Comparison of ENCODE assay signal across 30 cellular contexts in the genomic region with DNA sequence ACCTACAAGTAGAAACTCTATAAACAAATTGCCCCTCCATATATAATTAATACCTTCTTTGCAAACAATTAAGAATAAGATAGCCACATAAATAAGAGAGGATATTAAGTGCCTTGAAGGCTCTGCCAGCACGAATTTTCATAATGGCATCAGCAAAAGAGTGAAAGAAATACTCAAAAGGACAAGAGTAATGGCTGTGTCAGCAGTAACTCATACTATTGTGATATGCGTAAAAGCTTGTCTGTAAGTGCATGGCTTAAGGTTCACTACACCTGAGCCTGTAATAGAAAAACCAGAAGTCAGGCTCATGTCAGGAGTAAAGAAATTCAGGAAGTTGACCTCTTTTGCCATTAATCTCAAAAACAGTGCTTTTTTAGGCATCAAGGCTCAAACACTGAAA.
"Had no signal": no experiment of that assay in that cellular context is flagged by ENCODE, and none has a peak within 500 bp of the region (broad histone marks: within the 10 kb centered on the region; RNA-seq: fewer than 3 reads in every experiment).

No MANE protein-coding gene starts in this region.

- H3K27ac Mint-ChIP-seq: dendritic cell treated with granulocyte-macrophage colony-stimulating factor and Interleukin-4, amounts not matched to agents 40 ng/mL and 50 ng/mL, for 4 days; effector memory CD8-positive, alpha-beta T cell; endodermal cell; immature natural killer cell; mesothelial cell of epicardium; naive B cell had no signal

- H3K4me3 ChIP-seq: colonic mucosa, esophagus squamous epithelium, gastrocnemius medialis, heart right ventricle, left lung, lower lobe of right lung, mucosa of descending colon had no signal

- H3K4me1 Mint-ChIP-seq: immature natural killer cell, naive B cell had no signal

- FAIRE-seq: endometrium, kidney had no signal

- H3K36me3 ChIP-seq: colonic mucosa, esophagus squamous epithelium, gastrocnemius medialis, heart right ventricle, left lung, lower lobe of right lung had no signal

- ATAC-seq: effector memory CD8-positive, alpha-beta T cell; esophagus mucosa; gastrocnemius medialis; heart right ventricle; left colon; left lung; left ventricle myocardium superior; lower lobe of right lung; mucosa of descending colon had no signal

- H3K9me3 Mint-ChIP-seq: dendritic cell treated with granulocyte-macrophage colony-stimulating factor and Interleukin-4, amounts not matched to agents 40 ng/mL and 50 ng/mL, for 4 days; endodermal cell; mesothelial cell of epicardium; naive B cell had no signal

- H3K36me3 Mint-ChIP-seq: immature natural killer cell, mesothelial cell of epicardium, naive B cell had no signal

- H3K4me3 Mint-ChIP-seq: dendritic cell treated with granulocyte-macrophage colony-stimulating factor and Interleukin-4, amounts not matched to agents 40 ng/mL and 50 ng/mL, for 4 days; effector memory CD8-positive, alpha-beta T cell; endodermal cell; immature natural killer cell; mesothelial cell of epicardium; naive B cell had no signal

- H3K27me3 ChIP-seq: colonic mucosa, esophagus squamous epithelium, gastrocnemius medialis, heart right ventricle, left lung had no signal

- H3K9me3 ChIP-seq: colonic mucosa, esophagus squamous epithelium, gastrocnemius medialis, heart right ventricle, left lung, lower lobe of right lung, mucosa of descending colon had no signal

- H3K27me3 Mint-ChIP-seq: dendritic cell treated with granulocyte-macrophage colony-stimulating factor and Interleukin-4, amounts not matched to agents 40 ng/mL and 50 ng/mL, for 4 days; effector memory CD8-positive, alpha-beta T cell; naive B cell had no signal

- H3K27ac ChIP-seq: colonic mucosa, epithelial cell of prostate, esophagus squamous epithelium, gastrocnemius medialis, heart right ventricle, left lung, lower lobe of right lung had no signal

- H3K4me1 ChIP-seq: colonic mucosa, esophagus squamous epithelium, gastrocnemius medialis, heart right ventricle, left lung, lower lobe of right lung had no signal

- DNase-seq: colonic mucosa; cortex of kidney; effector CD8-positive, alpha-beta T cell; effector memory CD8-positive, alpha-beta T cell; endodermal cell; erythroblast; esophagus squamous epithelium; foreskin fibroblast; foreskin melanocyte; gastrocnemius medialis; glutamatergic neuron; head of caudate nucleus; heart right ventricle; hippocampal formation; immature natural killer cell; islet precursor cell; kidney; kidney glomerular epithelial cell; left colon; left lung; left ventricle myocardium superior; lower lobe of right lung; mesenchymal stem cell; mucosa of descending colon; naive B cell had no signal
